Comparison of ENCODE assay signal across 14 cellular contexts in the genomic region with DNA sequence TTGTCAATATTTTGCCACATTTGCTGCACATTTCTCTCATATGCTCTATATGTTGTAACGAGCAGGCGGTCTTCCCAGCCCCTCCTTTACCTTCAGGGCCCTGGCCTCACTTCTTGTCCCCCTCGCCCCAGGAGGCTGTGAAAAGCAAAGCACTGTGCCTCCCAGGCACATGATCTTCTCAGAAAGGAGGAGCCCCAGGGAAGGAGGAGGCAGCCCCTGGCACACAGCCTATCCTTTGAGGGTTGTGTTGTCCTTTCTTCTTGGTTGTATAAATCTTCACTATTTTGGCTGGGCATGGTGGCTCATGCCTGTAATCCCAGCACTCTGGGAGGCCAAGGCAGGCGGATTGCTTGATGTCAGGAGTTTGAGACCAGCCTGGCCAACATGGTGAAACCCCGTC.
DNase-seq lines count a peak whose midpoint lies in the region; ATAC-seq and TF ChIP-seq lines count a peak whose summit lies in the region.
"Had no signal": no experiment of that assay in that cellular context is flagged by ENCODE, and none has a peak within 500 bp of the region (broad histone marks: within the 10 kb centered on the region; RNA-seq: fewer than 3 reads in every experiment).

No MANE protein-coding gene starts in this region.

- TF ChIP-seq CTCF in neutrophil (IDR thresholded peaks at IDR 0.05) (no peak), RWPE1 (conservative IDR thresholded peaks at IDR 0.05; ENCODE audit: low read depth) (no peak)

- peaks cover 33% of the 10 kb centered on the region for H3K36me3 ChIP-seq in neutrophil
- H3K36me3 ChIP-seq: brain microvascular endothelial cell, suprapubic skin had no signal

- no peaks in the 10 kb centered on the region for H3K9me3 Mint-ChIP-seq in activated CD4-positive, alpha-beta T cell treated with anti-CD3 and anti-CD28 coated beads for 36 hours (ENCODE audit: low read depth)
- H3K9me3 Mint-ChIP-seq in activated naive CD8-positive, alpha-beta T cell treated with anti-CD3 and anti-CD28 coated beads, Interleukin-2, amount 50 U/mL, for 24 hours = no peaks in the 10 kb centered on the region

- H3K27ac Mint-ChIP-seq in activated CD4-positive, alpha-beta T cell treated with anti-CD3 and anti-CD28 coated beads for 36 hours = peak overlapping the region; percentile 97
- peak overlapping the region; percentile 68 for H3K27ac Mint-ChIP-seq in activated naive CD8-positive, alpha-beta T cell treated with anti-CD3 and anti-CD28 coated beads, Interleukin-2, amount 50 U/mL, for 24 hours

- H3K36me3 Mint-ChIP-seq in activated CD4-positive, alpha-beta T cell treated with anti-CD3 and anti-CD28 coated beads for 36 hours (ENCODE audit: low read depth) = peaks cover 37% of the 10 kb centered on the region
- peaks cover 9% of the 10 kb centered on the region for H3K36me3 Mint-ChIP-seq in activated naive CD8-positive, alpha-beta T cell treated with anti-CD3 and anti-CD28 coated beads, Interleukin-2, amount 50 U/mL, for 24 hours (ENCODE audit: low read depth)

- H3K4me1 Mint-ChIP-seq in activated CD4-positive, alpha-beta T cell treated with anti-CD3 and anti-CD28 coated beads for 36 hours = peaks cover 91% of the 10 kb centered on the region
- peaks cover 92% of the 10 kb centered on the region for H3K4me1 Mint-ChIP-seq in activated naive CD8-positive, alpha-beta T cell treated with anti-CD3 and anti-CD28 coated beads, Interleukin-2, amount 50 U/mL, for 24 hours

- no peak overlapping the region for H3K4me3 ChIP-seq in neutrophil (ENCODE audit: low read depth in 1 of 2, low read length in 1 of 2)
- H3K4me3 ChIP-seq: A549, suprapubic skin had no signal

- CTCF ChIA-PET in activated CD4-positive, alpha-beta T cell treated with anti-CD3 and anti-CD28 coated beads for 36 hours (lab: Charles Lee) = interaction anchor here (0.8 kb wide), 1 partner anchor 19 kb away, joined by 3 read pairs; no protein-coding TSS in a partner anchor
- CTCF ChIA-PET in RWPE1 (lab: Yijun Ruan, JAX) = no interaction called here

- H3K27ac ChIP-seq in neutrophil (peak overlapping the region; percentile 29), RWPE1 (no peak overlapping the region; the same call in 1 of the 2 replicates)
- H3K27ac ChIP-seq: A549, brain microvascular endothelial cell, suprapubic skin had no signal

- no peaks in the 10 kb centered on the region for H3K27me3 Mint-ChIP-seq in activated CD4-positive, alpha-beta T cell treated with anti-CD3 and anti-CD28 coated beads for 36 hours
- H3K27me3 Mint-ChIP-seq in activated naive CD8-positive, alpha-beta T cell treated with anti-CD3 and anti-CD28 coated beads, Interleukin-2, amount 50 U/mL, for 24 hours = no peaks in the 10 kb centered on the region

- H3K4me1 ChIP-seq in neutrophil (ENCODE audit: control insufficient read depth in 1 of 2, insufficient read depth in 1 of 2, low read depth in 1 of 2, low read length in 1 of 2) = no peaks in the 10 kb centered on the region

- POLR2A ChIA-PET in activated CD4-positive, alpha-beta T cell treated with anti-CD3 and anti-CD28 coated beads for 36 hours (lab: Charles Lee) = no interaction called here
- POLR2A ChIA-PET in RWPE1 (lab: Yijun Ruan, JAX; ENCODE audit: low non-redundant PET) = no interaction called here

- H3K9me3 ChIP-seq in neutrophil = no peaks in the 10 kb centered on the region
- H3K9me3 ChIP-seq: A549, suprapubic skin had no signal

- no peak for ATAC-seq in activated CD4-positive, alpha-beta T cell treated with anti-CD3 and anti-CD28 coated beads for 36 hours
- ATAC-seq in activated naive CD8-positive, alpha-beta T cell treated with anti-CD3 and anti-CD28 coated beads, Interleukin-2, amount 50 U/mL, for 24 hours = no peak
- ATAC-seq in HG02938 (IDR thresholded peaks at IDR 0.05; ENCODE audit: unreplicated experiment) = no peak
- ATAC-seq: A549 had no signal

- peak overlapping the region; percentile 14 for H3K4me3 Mint-ChIP-seq in activated CD4-positive, alpha-beta T cell treated with anti-CD3 and anti-CD28 coated beads for 36 hours
- peak overlapping the region; percentile 14 for H3K4me3 Mint-ChIP-seq in activated naive CD8-positive, alpha-beta T cell treated with anti-CD3 and anti-CD28 coated beads, Interleukin-2, amount 50 U/mL, for 24 hours

- intact Hi-C loops in activated CD4-positive, alpha-beta T cell treated with anti-CD3 and anti-CD28 coated beads for 36 hours (cut with DNase I, micrococcal nuclease) = no loop called here

- DNase-seq in activated CD4-positive, alpha-beta T cell treated with anti-CD3 and anti-CD28 coated beads for 36 hours = peak; percentile 26
- no peak for DNase-seq in activated CD4-positive, alpha-beta T cell treated with anti-CD3 and anti-CD28 coated beads for 4 hours
- DNase-seq in NAMALWA (ENCODE audit: low spot score) (peak; percentile 32), DMS53 (lab: John Stamatoyannopoulos, UW) (no peak), RWPE1 (ENCODE audit: low spot score) (no peak)
- no peak for DNase-seq in activated naive CD8-positive, alpha-beta T cell treated with anti-CD3 and anti-CD28 coated beads, Interleukin-2, amount 50 U/mL, for 24 hours
- DNase-seq: brain microvascular endothelial cell; foreskin fibroblast; NCI-H2107; NK-92 treated with Interleukin-12 subunit alpha and Interleukin-12 subunit beta, amount 100 ng/mL, for 24 hours had no signal

- H3K27me3 ChIP-seq in neutrophil = no peaks in the 10 kb centered on the region
- H3K27me3 ChIP-seq: brain microvascular endothelial cell, suprapubic skin had no signal

Comparison
In these comparisons a context has a peak if more than half of its experiments do, and no peak if none do; other contexts are left out.
1. DNase-seq: peak in activated CD4-positive, alpha-beta T cell treated with anti-CD3 and anti-CD28 coated beads for 36 hours (single experiment) and NAMALWA (single experiment); none in activated CD4-positive, alpha-beta T cell treated with anti-CD3 and anti-CD28 coated beads for 4 hours (0 of 2), activated naive CD8-positive, alpha-beta T cell treated with anti-CD3 and anti-CD28 coated beads, Interleukin-2, amount 50 U/mL, for 24 hours (single experiment), DMS53 (single experiment) and RWPE1 (single experiment).